ENCODE assay signal across 8 cellular contexts in the genomic region with DNA sequence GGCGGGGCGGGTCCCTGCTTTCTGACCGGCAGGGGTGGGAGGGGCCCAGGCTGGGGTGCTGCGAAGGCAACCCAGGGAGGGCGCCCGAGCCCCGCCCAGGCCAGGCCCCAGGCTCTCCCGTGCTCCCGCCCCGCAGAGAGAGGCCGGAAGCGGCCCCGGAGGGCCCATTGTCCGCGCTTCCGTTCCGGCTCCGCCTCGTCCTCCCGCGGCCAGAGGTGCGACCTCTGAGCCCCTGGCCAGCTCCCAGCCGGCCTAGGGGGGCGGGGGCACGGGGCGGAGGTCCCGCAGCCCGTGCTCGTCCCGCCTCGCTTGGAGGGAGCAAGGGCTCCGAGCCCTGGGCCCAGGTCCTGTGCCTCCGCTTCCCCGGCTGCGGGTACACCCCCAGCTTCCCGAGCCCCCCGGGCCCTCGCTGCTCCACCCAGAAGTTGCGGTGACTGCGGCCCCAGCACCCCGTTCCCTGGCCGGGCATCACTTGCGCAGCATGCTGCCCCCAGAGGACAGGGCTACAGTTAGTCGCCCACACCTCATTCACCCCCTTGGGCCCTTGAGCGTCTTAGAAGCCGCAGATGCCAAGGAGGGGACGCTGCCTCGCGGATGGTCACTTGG. TPM values are rescaled to one million over a fixed set of nuclear protein-coding genes. Genes with fewer than 3 reads are reported as not detected.
DNase-seq lines count a peak whose midpoint lies in the region; ATAC-seq and TF ChIP-seq lines count a peak whose summit lies in the region.

No MANE protein-coding gene starts in this region.

- intact Hi-C loops in esophagus muscularis mucosa (cut with DNase I), result loop anchor here (2.0 to 5.0 kb wide), 2 partner anchors 200 to 308 kb away; no protein-coding TSS in a partner anchor

- no peaks in the 10 kb centered on the region for H3K27me3 ChIP-seq in esophagus muscularis mucosa

- H3K4me1 ChIP-seq in esophagus muscularis mucosa, result peaks cover 63 to 69% (median 68%) of the 10 kb centered on the region in 4 donors

- 20% methylated on average over 2 of the region's 49 CpGs for WGBS in esophagus muscularis mucosa

- TF ChIP-seq CTCF in esophagus muscularis mucosa (IDR thresholded peaks at IDR 0.05), result peak in 1 of 3 experiments; percentile 19

- no peaks in the 10 kb centered on the region for H3K36me3 ChIP-seq in esophagus muscularis mucosa

- peak in 12 of 14 donors; percentile 51 to 85 (median 66) for DNase-seq in C1 segment of cervical spinal cord (lab: John Stamatoyannopoulos, UW)
- DNase-seq in NCI-H774 (lab: John Stamatoyannopoulos, UW), result peak; percentile 90
- peak; percentile 63 for DNase-seq in activated T-cell treated with anti-CD3 and anti-CD28 coated beads, Interleukin-2, amount 50 U/mL, for 1 hour
- DNase-seq in esophagus muscularis mucosa (ENCODE audit: extremely low spot score), result no peak
- peak; percentile 90 for DNase-seq in myocyte (ENCODE audit: low read depth)
- DNase-seq in stromal cell of bone marrow (ENCODE audit: low read depth), result peak; percentile 57

- H3K27ac ChIP-seq in esophagus muscularis mucosa (replicated peaks in 1 of 4), result peak overlapping the region; percentile 91 to 99 (median 92)

- no peak for TF ChIP-seq EP300 in esophagus muscularis mucosa (IDR thresholded peaks at IDR 0.05)

- TF ChIP-seq POLR2A in esophagus muscularis mucosa (IDR thresholded peaks at IDR 0.05; ENCODE audit: low read depth), result peak; percentile 72

- ATAC-seq in GM18870 (IDR thresholded peaks at IDR 0.05; ENCODE audit: unreplicated experiment) (peak; percentile 58), HG03066 (IDR thresholded peaks at IDR 0.05; ENCODE audit: low read depth, unreplicated experiment) (peak; percentile 96)

- peak overlapping the region; percentile 61 to 75 (median 68) for H3K4me3 ChIP-seq in esophagus muscularis mucosa

- no peaks in the 10 kb centered on the region for H3K9me3 ChIP-seq in esophagus muscularis mucosa

RNA-seq across cellular contexts. Expression of gene PLXND1, which starts 20.4 kb away (rescaled TPM):
- total RNA-seq in esophagus muscularis mucosa (10 to 100 TPM; 50.5 to 89.9 (median 76.6) TPM), myocyte (37.7 and 44.2 TPM in 2 replicates)
- polyA plus RNA-seq in myocyte (2012), result 231 TPM
